ENCODE assay signal across 28 cellular contexts in genomic region chr1:83573776-83574175, GRCh38.
"Had no signal": no experiment of that assay in that cellular context is flagged by ENCODE, and none has a peak within 500 bp of the region (broad histone marks: within the 10 kb centered on the region; RNA-seq: fewer than 3 reads in every experiment).

No MANE protein-coding gene starts in this region.

- H3K4me3 ChIP-seq: ovary, psoas muscle, right lobe of liver, sigmoid colon, stomach, testis, tibial artery, transverse colon, upper lobe of right lung, uterus had no signal

- H3K36me3 Mint-ChIP-seq: naive thymus-derived CD4-positive, alpha-beta T cell; natural killer cell; stimulated activated effector memory CD8-positive, alpha-beta T cell treated with anti-CD3 and anti-CD28 coated beads, Interleukin-12 subunit alpha, Interleukin-12 subunit beta, amount 100 ng/mL, for 72 hours; stimulated activated naive B cell treated with anti-CD40 and anti-IgM and Interleukin-4, amounts not matched to agents 10 μg/mL and 1 μg/mL and 100 μg/mL, for 72 hours; type B pancreatic cell had no signal

- H3K27ac Mint-ChIP-seq: natural killer cell; nephron; progenitor cell of endocrine pancreas; stimulated activated effector memory CD8-positive, alpha-beta T cell treated with anti-CD3 and anti-CD28 coated beads, Interleukin-12 subunit alpha, Interleukin-12 subunit beta, amount 100 ng/mL, for 72 hours; stimulated activated naive B cell treated with anti-CD40 and anti-IgM and Interleukin-4, amounts not matched to agents 10 μg/mL and 1 μg/mL and 100 μg/mL, for 72 hours; stimulated activated naive CD8-positive, alpha-beta T cell treated with anti-CD3 and anti-CD28 coated beads, Interleukin-15, Interleukin-2, amounts not matched to agents 100 ng/mL and 50 ng/mL, for 24 hours; type B pancreatic cell had no signal

- FAIRE-seq: small intestine had no signal

- H3K27me3 ChIP-seq: ovary, right lobe of liver, sigmoid colon, stomach, testis, tibial artery, transverse colon, upper lobe of right lung, uterus had no signal

- DNase-seq: naive thymus-derived CD4-positive, alpha-beta T cell; natural killer cell; occipital lobe; ovary; posterior cingulate gyrus; psoas muscle; right cardiac atrium; right lobe of liver; sigmoid colon; small intestine; stimulated activated CD4-positive, alpha-beta T cell treated with anti-CD3 and anti-CD28 coated beads, Interleukin-15, amount 100 ng/mL, for 24 hours; stimulated activated CD4-positive, alpha-beta T cell treated with anti-CD3 and anti-CD28 coated beads, Interleukin-2, amount 100 ng/mL, for 24 hours; stimulated activated CD4-positive, alpha-beta T cell treated with anti-CD3 and anti-CD28 coated beads, Interleukin-2, amount 100 ng/mL, for 48 hours; stimulated activated CD4-positive, alpha-beta T cell treated with anti-CD3 and anti-CD28 coated beads, Interleukin-4, amount 100 ng/mL, for 24 hours; stimulated activated naive B cell treated with anti-CD40 and anti-IgM and Interleukin-4, amounts not matched to agents 10 μg/mL and 1 μg/mL and 100 μg/mL, for 72 hours; stimulated activated naive CD4-positive, alpha-beta T cell treated with Interleukin-2 at 50 U/mL for 16 hours; stomach; testis; tibial artery; transverse colon; upper lobe of right lung; uterus had no signal

- H3K4me3 Mint-ChIP-seq: naive thymus-derived CD4-positive, alpha-beta T cell; natural killer cell; nephron; stimulated activated effector memory CD8-positive, alpha-beta T cell treated with anti-CD3 and anti-CD28 coated beads, Interleukin-12 subunit alpha, Interleukin-12 subunit beta, amount 100 ng/mL, for 72 hours; stimulated activated naive B cell treated with anti-CD40 and anti-IgM and Interleukin-4, amounts not matched to agents 10 μg/mL and 1 μg/mL and 100 μg/mL, for 72 hours; stimulated activated naive CD8-positive, alpha-beta T cell treated with anti-CD3 and anti-CD28 coated beads, Interleukin-15, Interleukin-2, amounts not matched to agents 100 ng/mL and 50 ng/mL, for 24 hours; type B pancreatic cell had no signal

- H3K4me1 Mint-ChIP-seq: natural killer cell; stimulated activated effector memory CD8-positive, alpha-beta T cell treated with anti-CD3 and anti-CD28 coated beads, Interleukin-12 subunit alpha, Interleukin-12 subunit beta, amount 100 ng/mL, for 72 hours; stimulated activated naive B cell treated with anti-CD40 and anti-IgM and Interleukin-4, amounts not matched to agents 10 μg/mL and 1 μg/mL and 100 μg/mL, for 72 hours had no signal

- ATAC-seq: naive thymus-derived CD4-positive, alpha-beta T cell; natural killer cell; psoas muscle; right cardiac atrium; stimulated activated effector memory CD8-positive, alpha-beta T cell treated with anti-CD3 and anti-CD28 coated beads, Interleukin-12 subunit alpha, Interleukin-12 subunit beta, amount 100 ng/mL, for 72 hours; stimulated activated naive B cell treated with anti-CD40 and anti-IgM and Interleukin-4, amounts not matched to agents 10 μg/mL and 1 μg/mL and 100 μg/mL, for 72 hours; upper lobe of right lung had no signal

- H2AFZ ChIP-seq: parathyroid adenoma had no signal

- H3K36me3 ChIP-seq: ovary, right lobe of liver, sigmoid colon, stomach, tibial artery, transverse colon, upper lobe of right lung, uterus had no signal

- H3K27me3 Mint-ChIP-seq: naive thymus-derived CD4-positive, alpha-beta T cell; stimulated activated naive CD8-positive, alpha-beta T cell treated with anti-CD3 and anti-CD28 coated beads, Interleukin-15, Interleukin-2, amounts not matched to agents 100 ng/mL and 50 ng/mL, for 24 hours had no signal

- H3K9me3 ChIP-seq: ovary, psoas muscle, right lobe of liver, sigmoid colon, stomach, testis, tibial artery, transverse colon, upper lobe of right lung, uterus had no signal

- H3K9me3 Mint-ChIP-seq: stimulated activated naive B cell treated with anti-CD40 and anti-IgM and Interleukin-4, amounts not matched to agents 10 μg/mL and 1 μg/mL and 100 μg/mL, for 72 hours had no signal

- H3K27ac ChIP-seq: ovary, parathyroid adenoma, psoas muscle, right lobe of liver, sigmoid colon, stomach, testis, tibial artery, transverse colon, upper lobe of right lung, uterus had no signal

- H3K4me1 ChIP-seq: parathyroid adenoma, psoas muscle, right lobe of liver, sigmoid colon, stomach, testis, tibial artery, transverse colon, upper lobe of right lung, uterus had no signal

- H3K9ac ChIP-seq: parathyroid adenoma had no signal

- H3K79me2 ChIP-seq: parathyroid adenoma had no signal
